Comparison of ENCODE assay signal across 9 cellular contexts in genomic region chr11:75536786-75537629, GRCh38.
A peak's percentile ranks its signal among the peaks of the same experiment; 100 is the strongest.
DNase-seq lines count a peak whose midpoint lies in the region; ATAC-seq and TF ChIP-seq lines count a peak whose summit lies in the region.
"Had no signal": no experiment of that assay in that cellular context is flagged by ENCODE, and none has a peak within 500 bp of the region (broad histone marks: within the 10 kb centered on the region; RNA-seq: fewer than 3 reads in every experiment).

No MANE protein-coding gene starts in this region.

- DNase-seq in MV-4-11 (lab: John Stamatoyannopoulos, UW) (peak; percentile 88), NCI-H1436 treated with DMSO at 0.1 percent for 48 hours (lab: John Stamatoyannopoulos, UW) (no peak), dedifferentiated amniotic fluid mesenchymal stem cell (ENCODE audit: extremely low spot score) (no peak), iPS-NIHi11 (ENCODE audit: low spot score) (no peak)
- DNase-seq in activated effector memory CD4-positive, alpha-beta T cell treated with Interleukin-2 at 50 U/mL for 16 hours, result peak; percentile 14
- DNase-seq: upper lobe of left lung had no signal

- H3K4me3 Mint-ChIP-seq in stimulated activated memory B cell treated with anti-CD40 and anti-IgM and Interleukin-4, amounts not matched to agents 10 μg/mL and 1 μg/mL and 100 μg/mL, for 72 hours, result peak overlapping the region; percentile 52

- no peaks in the 10 kb centered on the region for H3K9me3 Mint-ChIP-seq in stimulated activated memory B cell treated with anti-CD40 and anti-IgM and Interleukin-4, amounts not matched to agents 10 μg/mL and 1 μg/mL and 100 μg/mL, for 72 hours

- peak; percentile 57 for TF ChIP-seq POLR2A in GM15510 (IDR thresholded peaks at IDR 0.05; ENCODE audit: borderline replicate concordance, extremely low read depth, insufficient read length)

- no peaks in the 10 kb centered on the region for H3K36me3 Mint-ChIP-seq in stimulated activated memory B cell treated with anti-CD40 and anti-IgM and Interleukin-4, amounts not matched to agents 10 μg/mL and 1 μg/mL and 100 μg/mL, for 72 hours

- peaks cover 41% of the 10 kb centered on the region for H3K4me1 Mint-ChIP-seq in stimulated activated memory B cell treated with anti-CD40 and anti-IgM and Interleukin-4, amounts not matched to agents 10 μg/mL and 1 μg/mL and 100 μg/mL, for 72 hours

- peak overlapping the region; percentile 44 for H3K27ac Mint-ChIP-seq in stimulated activated memory B cell treated with anti-CD40 and anti-IgM and Interleukin-4, amounts not matched to agents 10 μg/mL and 1 μg/mL and 100 μg/mL, for 72 hours

- peak; percentile 58 for ATAC-seq in GM21737 (IDR thresholded peaks at IDR 0.05; ENCODE audit: unreplicated experiment)
- ATAC-seq in stimulated activated memory B cell treated with anti-CD40 and anti-IgM and Interleukin-4, amounts not matched to agents 10 μg/mL and 1 μg/mL and 100 μg/mL, for 72 hours, result peak; percentile 95

- peaks cover 23% of the 10 kb centered on the region for H3K27me3 Mint-ChIP-seq in stimulated activated memory B cell treated with anti-CD40 and anti-IgM and Interleukin-4, amounts not matched to agents 10 μg/mL and 1 μg/mL and 100 μg/mL, for 72 hours

Comparison
In these comparisons a context has a peak if more than half of its experiments do, and no peak if none do; other contexts are left out.
1. DNase-seq: peak in MV-4-11 (single experiment) and activated effector memory CD4-positive, alpha-beta T cell treated with Interleukin-2 at 50 U/mL for 16 hours (single experiment); none in NCI-H1436 treated with DMSO at 0.1 percent for 48 hours (single experiment), dedifferentiated amniotic fluid mesenchymal stem cell (single experiment) and iPS-NIHi11 (single experiment).